In the genomic region with DNA sequence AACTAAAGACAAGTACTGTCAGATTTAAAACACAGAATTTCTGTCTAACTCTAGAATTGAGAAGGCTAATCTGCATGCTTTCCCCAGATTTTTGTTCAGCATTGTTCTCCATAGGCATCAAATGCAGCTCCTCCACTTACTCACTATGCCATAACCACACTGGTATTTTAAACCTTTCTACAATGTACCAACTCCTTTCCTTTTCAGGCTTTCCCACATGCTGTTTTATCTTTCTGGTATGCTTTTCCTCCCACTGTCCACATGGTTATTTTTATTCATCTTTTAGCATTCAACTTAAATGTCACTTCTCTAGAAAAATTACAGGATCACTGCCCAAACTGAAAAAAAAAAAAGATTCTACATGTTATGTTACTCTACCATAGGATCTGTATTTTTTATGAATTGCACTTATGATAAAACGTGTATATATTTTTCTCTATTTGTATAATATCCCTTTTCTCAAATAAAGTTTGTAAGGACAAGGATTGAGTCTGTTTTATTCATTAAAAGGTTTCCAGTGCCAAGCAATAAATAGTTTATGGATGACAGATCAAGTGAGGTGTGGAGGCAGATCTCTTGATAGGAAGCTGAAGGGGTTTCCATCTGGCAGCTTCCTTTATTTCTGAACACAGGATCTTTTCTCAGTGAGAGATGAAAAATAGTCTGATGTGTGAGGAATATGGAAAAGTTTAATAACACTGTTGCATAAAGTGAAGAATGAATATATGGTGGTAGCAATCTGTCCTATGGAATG, we compare ENCODE assay signal across 20 cellular contexts.
DNase-seq lines count a peak whose midpoint lies in the region; FAIRE-seq and TF ChIP-seq lines count a peak whose summit lies in the region.
"Had no signal": no experiment of that assay in that cellular context is flagged by ENCODE, and none has a peak within 500 bp of the region (broad histone marks: within the 10 kb centered on the region; RNA-seq: fewer than 3 reads in every experiment).

No MANE protein-coding gene starts in this region.

- CTCF ChIA-PET in OCI-LY7 (lab: Charles Lee; ENCODE audit: unreplicated experiment): no interaction called here

- no peak for FAIRE-seq in frontal cortex (lab: Jason Lieb, UNC)

- no peaks in the 10 kb centered on the region for H3K79me2 ChIP-seq in OCI-LY7 (ENCODE audit: insufficient read depth, low read depth, low read length)

- H2AFZ ChIP-seq in OCI-LY7 (ENCODE audit: low read length): no peak overlapping the region

- no peak overlapping the region for H3K4me2 ChIP-seq in OCI-LY7 (ENCODE audit: low read length)

- no peaks in the 10 kb centered on the region for H4K20me1 ChIP-seq in OCI-LY7 (ENCODE audit: insufficient read depth, low read length)

- no peaks in the 10 kb centered on the region for H3K36me3 ChIP-seq in OCI-LY7 (ENCODE audit: insufficient read depth, low read length)
- H3K36me3 ChIP-seq: breast epithelium, left ventricle myocardium inferior, MG63, SJCRH30, vagina had no signal

- no peak overlapping the region for H3K27ac ChIP-seq in OCI-LY7 (ENCODE audit: low read depth, low read length, poor library complexity, severe bottlenecking)
- H3K27ac ChIP-seq: breast epithelium, left ventricle myocardium inferior, SJCRH30, vagina had no signal

- no peak overlapping the region for H3K4me3 ChIP-seq in fibroblast of mammary gland (ENCODE audit: control insufficient read depth, low read depth, low read length)
- no peak overlapping the region for H3K4me3 ChIP-seq in retinal pigment epithelial cell (ENCODE audit: low read length)
- H3K4me3 ChIP-seq in OCI-LY7 (ENCODE audit: low read depth, low read length, poor library complexity, severe bottlenecking): no peak overlapping the region
- H3K4me3 ChIP-seq: breast epithelium, left ventricle myocardium inferior, MG63, SJCRH30, vagina had no signal

- BruUV-seq in OCI-LY7 (replicated peaks; lab: Mats Ljungman, UMichigan): no TSS peak

- DNase-seq in AG20443 (ENCODE audit: low spot score): peak; percentile 23
- DNase-seq in M059J (ENCODE audit: low read depth): peak; percentile 26
- DNase-seq in fibroblast of mammary gland (ENCODE audit: low read depth): peak; percentile 0
- peak; percentile 39 for DNase-seq in retinal pigment epithelial cell (ENCODE audit: low read depth)
- no peak for DNase-seq in frontal cortex (ENCODE audit: low spot score in 2 of 2)
- no peak for DNase-seq in OCI-LY7 (ENCODE audit: low spot score)
- no peak for DNase-seq in NK-92 (lab: John Stamatoyannopoulos, UW; ENCODE audit: unreplicated experiment)
- no peak for DNase-seq in cardiac septum (ENCODE audit: low spot score)
- DNase-seq: activated CD4-positive, alpha-beta T cell treated with anti-CD3 and anti-CD28 coated beads for 48 hours; activated naive CD4-positive, alpha-beta T cell treated with anti-CD3 and anti-CD28 coated beads for 36 hours; left ventricle myocardium inferior; MG63; NCI-H1694 treated with DMSO at 0.1 percent for 48 hours; NCI-H526; SJCRH30; stimulated activated CD4-positive, alpha-beta T cell treated with anti-CD3 and anti-CD28 coated beads, Interleukin-15, amount 100 ng/mL, for 24 hours; stimulated activated naive CD4-positive, alpha-beta T cell treated with Interleukin-2 at 50 U/mL for 16 hours; T1000 had no signal

- TF ChIP-seq CTCF in fibroblast of mammary gland (conservative IDR thresholded peaks at IDR 0.05; ENCODE audit: control insufficient read depth, insufficient read depth, low read depth, low read length) (no peak), retinal pigment epithelial cell (conservative IDR thresholded peaks at IDR 0.05; ENCODE audit: low read depth, low read length) (no peak), OCI-LY7 (conservative IDR thresholded peaks at IDR 0.05; ENCODE audit: low read length) (no peak)

- H3K9me2 ChIP-seq in OCI-LY7 (ENCODE audit: insufficient read depth, low read length): no peaks in the 10 kb centered on the region

- H3K9me3 ChIP-seq in OCI-LY7 (ENCODE audit: low read length): no peaks in the 10 kb centered on the region
- H3K9me3 ChIP-seq: breast epithelium, left ventricle myocardium inferior, MG63, SJCRH30, vagina had no signal

- POLR2A ChIA-PET in OCI-LY7 (lab: Charles Lee): no interaction called here

- H3K4me1 ChIP-seq in OCI-LY7 (ENCODE audit: insufficient read depth, low read length, poor library complexity, severe bottlenecking): no peaks in the 10 kb centered on the region
- H3K4me1 ChIP-seq: breast epithelium, left ventricle myocardium inferior, SJCRH30, vagina had no signal

- intact Hi-C loops in OCI-LY7 (cut with micrococcal nuclease; ENCODE audit: unreplicated experiment) (no loop called here), cardiac septum (cut with DNase I) (no loop called here)

Comparison
In these comparisons a context has a peak if more than half of its experiments do, and no peak if none do; other contexts are left out.
1. DNase-seq: peak in AG20443 (single experiment), M059J (single experiment), fibroblast of mammary gland (single experiment) and retinal pigment epithelial cell (single experiment); none in frontal cortex (0 of 2), OCI-LY7 (single experiment), NK-92 (single experiment) and cardiac septum (single experiment).